1 cellular context compared by ENCODE assay signal in the genomic region with DNA sequence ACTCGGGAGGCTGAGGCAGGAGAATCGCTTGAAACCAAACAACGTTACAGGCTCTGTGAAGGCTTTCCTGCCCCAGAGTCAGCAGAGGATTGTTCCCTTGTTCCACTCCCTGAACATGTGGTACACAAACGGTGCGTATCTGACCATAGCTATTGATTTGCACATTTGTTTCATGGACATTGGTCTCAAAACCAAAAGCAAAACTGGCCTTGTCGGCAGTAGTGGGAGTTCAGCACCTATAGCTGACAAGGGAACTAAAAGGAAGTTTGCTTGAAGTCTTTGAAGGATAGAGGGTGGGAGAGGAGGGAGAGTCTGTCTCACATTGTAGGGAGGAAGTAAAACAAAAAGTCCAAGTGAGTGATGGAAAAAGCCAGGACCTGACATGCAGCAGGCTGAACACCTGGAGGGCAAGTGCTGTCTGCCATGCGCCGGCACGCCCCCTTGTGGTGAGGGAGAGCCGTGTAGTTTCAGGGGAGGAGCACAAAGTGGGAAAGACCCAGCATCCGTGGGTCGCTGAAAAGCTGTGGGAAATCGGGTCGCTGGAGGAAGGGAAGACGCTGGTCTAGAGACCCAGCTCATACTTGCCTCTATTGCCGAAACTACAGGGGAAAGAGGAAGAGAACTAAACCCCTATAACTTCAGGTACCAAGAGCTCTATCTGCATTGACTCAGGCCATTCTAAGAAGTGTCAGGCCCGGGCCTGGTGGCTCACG.
TF ChIP-seq lines count a peak whose summit lies in the region.

No MANE protein-coding gene starts in this region.

TF ChIP-seq in HepG2, 621 proteins besides CTCF, POLR2A, EP300 and RAD21 (continued from another document):
- TF ChIP-seq, protein P1, sequence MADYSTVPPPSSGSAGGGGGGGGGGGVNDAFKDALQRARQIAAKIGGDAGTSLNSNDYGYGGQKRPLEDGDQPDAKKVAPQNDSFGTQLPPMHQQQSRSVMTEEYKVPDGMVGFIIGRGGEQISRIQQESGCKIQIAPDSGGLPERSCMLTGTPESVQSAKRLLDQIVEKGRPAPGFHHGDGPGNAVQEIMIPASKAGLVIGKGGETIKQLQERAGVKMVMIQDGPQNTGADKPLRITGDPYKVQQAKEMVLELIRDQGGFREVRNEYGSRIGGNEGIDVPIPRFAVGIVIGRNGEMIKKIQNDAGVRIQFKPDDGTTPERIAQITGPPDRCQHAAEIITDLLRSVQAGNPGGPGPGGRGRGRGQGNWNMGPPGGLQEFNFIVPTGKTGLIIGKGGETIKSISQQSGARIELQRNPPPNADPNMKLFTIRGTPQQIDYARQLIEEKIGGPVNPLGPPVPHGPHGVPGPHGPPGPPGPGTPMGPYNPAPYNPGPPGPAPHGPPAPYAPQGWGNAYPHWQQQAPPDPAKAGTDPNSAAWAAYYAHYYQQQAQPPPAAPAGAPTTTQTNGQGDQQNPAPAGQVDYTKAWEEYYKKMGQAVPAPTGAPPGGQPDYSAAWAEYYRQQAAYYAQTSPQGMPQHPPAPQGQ (CRISPR knock-in tag; IDR thresholded peaks at IDR 0.05; ENCODE audit: borderline replicate concordance) = 0 out of 2 replicates have a peak, but pooled peaks have one; percentile 16
- TF ChIP-seq HOXA7 (CRISPR knock-in tag; IDR thresholded peaks at IDR 0.05) (no peak), PHF21A (CRISPR knock-in tag; IDR thresholded peaks at IDR 0.05) (no peak), KLF9 (CRISPR knock-in tag; IDR thresholded peaks at IDR 0.05; ENCODE audit: low read depth) (no peak), ADNP (CRISPR knock-in tag; IDR thresholded peaks at IDR 0.05) (no peak), RXRA (CRISPR knock-in tag; IDR thresholded peaks at IDR 0.05) (0 out of 2 replicates have a peak, but pooled peaks have one; percentile 43), MZF1 (CRISPR knock-in tag; IDR thresholded peaks at IDR 0.05; ENCODE audit: borderline replicate concordance) (no peak), TGIF2 (CRISPR knock-in tag; IDR thresholded peaks at IDR 0.05) (no peak), EEA1 (CRISPR knock-in tag; IDR thresholded peaks at IDR 0.05; ENCODE audit: borderline replicate concordance) (no peak), ZNF841 (CRISPR knock-in tag; IDR thresholded peaks at IDR 0.05; ENCODE audit: borderline replicate concordance) (no peak), MTF2 (CRISPR knock-in tag; IDR thresholded peaks at IDR 0.05; ENCODE audit: borderline replicate concordance) (no peak), ONECUT2 (CRISPR knock-in tag; IDR thresholded peaks at IDR 0.05) (no peak), GATAD1 (CRISPR knock-in tag; IDR thresholded peaks at IDR 0.05) (peak; percentile 54; the same call in 1 of the 2 replicates), ARID2 (CRISPR knock-in tag; IDR thresholded peaks at IDR 0.05; ENCODE audit: borderline replicate concordance) (no peak)
- TF ChIP-seq, protein P2, sequence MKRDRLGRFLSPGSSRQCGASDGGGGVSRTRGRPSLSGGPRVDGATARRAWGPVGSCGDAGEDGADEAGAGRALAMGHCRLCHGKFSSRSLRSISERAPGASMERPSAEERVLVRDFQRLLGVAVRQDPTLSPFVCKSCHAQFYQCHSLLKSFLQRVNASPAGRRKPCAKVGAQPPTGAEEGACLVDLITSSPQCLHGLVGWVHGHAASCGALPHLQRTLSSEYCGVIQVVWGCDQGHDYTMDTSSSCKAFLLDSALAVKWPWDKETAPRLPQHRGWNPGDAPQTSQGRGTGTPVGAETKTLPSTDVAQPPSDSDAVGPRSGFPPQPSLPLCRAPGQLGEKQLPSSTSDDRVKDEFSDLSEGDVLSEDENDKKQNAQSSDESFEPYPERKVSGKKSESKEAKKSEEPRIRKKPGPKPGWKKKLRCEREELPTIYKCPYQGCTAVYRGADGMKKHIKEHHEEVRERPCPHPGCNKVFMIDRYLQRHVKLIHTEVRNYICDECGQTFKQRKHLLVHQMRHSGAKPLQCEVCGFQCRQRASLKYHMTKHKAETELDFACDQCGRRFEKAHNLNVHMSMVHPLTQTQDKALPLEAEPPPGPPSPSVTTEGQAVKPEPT (CRISPR knock-in tag; IDR thresholded peaks at IDR 0.05; ENCODE audit: low read depth) = no peak
- TF ChIP-seq, protein P3, sequence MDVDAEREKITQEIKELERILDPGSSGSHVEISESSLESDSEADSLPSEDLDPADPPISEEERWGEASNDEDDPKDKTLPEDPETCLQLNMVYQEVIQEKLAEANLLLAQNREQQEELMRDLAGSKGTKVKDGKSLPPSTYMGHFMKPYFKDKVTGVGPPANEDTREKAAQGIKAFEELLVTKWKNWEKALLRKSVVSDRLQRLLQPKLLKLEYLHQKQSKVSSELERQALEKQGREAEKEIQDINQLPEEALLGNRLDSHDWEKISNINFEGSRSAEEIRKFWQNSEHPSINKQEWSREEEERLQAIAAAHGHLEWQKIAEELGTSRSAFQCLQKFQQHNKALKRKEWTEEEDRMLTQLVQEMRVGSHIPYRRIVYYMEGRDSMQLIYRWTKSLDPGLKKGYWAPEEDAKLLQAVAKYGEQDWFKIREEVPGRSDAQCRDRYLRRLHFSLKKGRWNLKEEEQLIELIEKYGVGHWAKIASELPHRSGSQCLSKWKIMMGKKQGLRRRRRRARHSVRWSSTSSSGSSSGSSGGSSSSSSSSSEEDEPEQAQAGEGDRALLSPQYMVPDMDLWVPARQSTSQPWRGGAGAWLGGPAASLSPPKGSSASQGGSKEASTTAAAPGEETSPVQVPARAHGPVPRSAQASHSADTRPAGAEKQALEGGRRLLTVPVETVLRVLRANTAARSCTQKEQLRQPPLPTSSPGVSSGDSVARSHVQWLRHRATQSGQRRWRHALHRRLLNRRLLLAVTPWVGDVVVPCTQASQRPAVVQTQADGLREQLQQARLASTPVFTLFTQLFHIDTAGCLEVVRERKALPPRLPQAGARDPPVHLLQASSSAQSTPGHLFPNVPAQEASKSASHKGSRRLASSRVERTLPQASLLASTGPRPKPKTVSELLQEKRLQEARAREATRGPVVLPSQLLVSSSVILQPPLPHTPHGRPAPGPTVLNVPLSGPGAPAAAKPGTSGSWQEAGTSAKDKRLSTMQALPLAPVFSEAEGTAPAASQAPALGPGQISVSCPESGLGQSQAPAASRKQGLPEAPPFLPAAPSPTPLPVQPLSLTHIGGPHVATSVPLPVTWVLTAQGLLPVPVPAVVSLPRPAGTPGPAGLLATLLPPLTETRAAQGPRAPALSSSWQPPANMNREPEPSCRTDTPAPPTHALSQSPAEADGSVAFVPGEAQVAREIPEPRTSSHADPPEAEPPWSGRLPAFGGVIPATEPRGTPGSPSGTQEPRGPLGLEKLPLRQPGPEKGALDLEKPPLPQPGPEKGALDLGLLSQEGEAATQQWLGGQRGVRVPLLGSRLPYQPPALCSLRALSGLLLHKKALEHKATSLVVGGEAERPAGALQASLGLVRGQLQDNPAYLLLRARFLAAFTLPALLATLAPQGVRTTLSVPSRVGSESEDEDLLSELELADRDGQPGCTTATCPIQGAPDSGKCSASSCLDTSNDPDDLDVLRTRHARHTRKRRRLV (CRISPR knock-in tag; IDR thresholded peaks at IDR 0.05) = peak; percentile 66; the same call in 1 of the 2 replicates
TF ChIP-seq in HepG2: peak in this region for 134.
